7 cellular contexts compared by ENCODE assay signal in genomic region chr4:171626554-171626953, GRCh38.
"Had no signal": no experiment of that assay in that cellular context is flagged by ENCODE, and none has a peak within 500 bp of the region (broad histone marks: within the 10 kb centered on the region; RNA-seq: fewer than 3 reads in every experiment).

No MANE protein-coding gene starts in this region.

- DNase-seq: GOT3, H9, HCEC 1CT, IMR-90, KBM-7 had no signal

- FAIRE-seq: H54, HTR-8/SVneo had no signal

- H3K4me3 Mint-ChIP-seq: H9 had no signal

- H3K9me3 Mint-ChIP-seq: H9 had no signal

- H3K4me1 Mint-ChIP-seq: H9 had no signal

- H3K27ac Mint-ChIP-seq: H9 had no signal
